ENCODE assay signal across 10 cellular contexts in genomic region chr3:125933397-125934173, GRCh38. TPM values are rescaled to one million over a fixed set of nuclear protein-coding genes. Genes with fewer than 3 reads are reported as not detected.
"Had no signal": no experiment of that assay in that cellular context is flagged by ENCODE, and none has a peak within 500 bp of the region (broad histone marks: within the 10 kb centered on the region; RNA-seq: fewer than 3 reads in every experiment).

No MANE protein-coding gene starts in this region.

RNA-seq across cellular contexts. Expression of gene ROPN1B, which starts 35.4 kb away (rescaled TPM):
- total RNA-seq: activated B cell treated with CpG ODN at 0.5 μM for 24 hours; activated CD4-positive, alpha-beta memory T cell treated with anti-CD3 and anti-CD28 coated beads for 36 hours; activated naive CD4-positive, alpha-beta T cell treated with anti-CD3 and anti-CD28 coated beads for 36 hours; activated naive CD4-positive, alpha-beta T cell treated with anti-CD3 and anti-CD28 coated beads, Interleukin-2, amount 50 U/mL, for 72 hours; activated T-cell treated with anti-CD3 and anti-CD28 coated beads, Interleukin-2, amount 50 U/mL, for 4 hours; activated T-helper 1 cell treated with anti-CD3 and anti-CD28 coated beads, Interleukin-12 subunit alpha, Interleukin-12 subunit beta, Interleukin-2, Interleukin-4 antibody, amounts not matched to agents 30 ng/mL and 10 ng/mL and 1 ng/mL, durations not matched to agents 14 hours and 24 hours and 36 hours; cardiac muscle cell; NCI-H460; T-cell; T-helper 17 cell had no signal
- polyA plus RNA-seq: cardiac muscle cell had no signal
